Comparison of ENCODE assay signal across 10 cellular contexts in genomic region chr6:10951675-10952282, GRCh38.
DNase-seq lines count a peak whose midpoint lies in the region; ATAC-seq, FAIRE-seq and TF ChIP-seq lines count a peak whose summit lies in the region.
"Had no signal": no experiment of that assay in that cellular context is flagged by ENCODE, and none has a peak within 500 bp of the region (broad histone marks: within the 10 kb centered on the region; RNA-seq: fewer than 3 reads in every experiment).

No MANE protein-coding gene starts in this region.

- FAIRE-seq in islet of Langerhans (lab: Jason Lieb, UNC) = peak; percentile 93

- H3K4me3 ChIP-seq in LNCaP clone FGC (ENCODE audit: low read depth, low read length) = no peak overlapping the region
- H3K4me3 ChIP-seq: SJCRH30 had no signal

- DNase-seq in GM03348 (ENCODE audit: low spot score) (peak; percentile 71), LNCaP clone FGC (ENCODE audit: low read depth) (peak; percentile 63), amniotic epithelial cell (ENCODE audit: low read depth) (peak; percentile 92), GM19238 (ENCODE audit: insufficient read length, low spot score) (no peak)
- no peak for DNase-seq in activated naive CD4-positive, alpha-beta T cell treated with anti-CD3 and anti-CD28 coated beads, Interleukin-2, amount 50 U/mL, for 16 hours
- DNase-seq: naive B cell had no signal

- ATAC-seq in GM19452 (IDR thresholded peaks at IDR 0.05; ENCODE audit: unreplicated experiment) (no peak), HG02763 (IDR thresholded peaks at IDR 0.05; ENCODE audit: unreplicated experiment) (no peak)

- TF ChIP-seq CTCF in LNCaP clone FGC (IDR thresholded peaks at IDR 0.05; ENCODE audit: control insufficient read depth, extremely low read depth, insufficient read depth) = peak; percentile 78

Comparison
In these comparisons a context has a peak if more than half of its experiments do, and no peak if none do; other contexts are left out.
1. DNase-seq: peak in GM03348 (single experiment), LNCaP clone FGC (single experiment) and amniotic epithelial cell (single experiment); none in activated naive CD4-positive, alpha-beta T cell treated with anti-CD3 and anti-CD28 coated beads, Interleukin-2, amount 50 U/mL, for 16 hours (single experiment) and GM19238 (single experiment).